Comparison of ENCODE assay signal across 9 cellular contexts in the genomic region with DNA sequence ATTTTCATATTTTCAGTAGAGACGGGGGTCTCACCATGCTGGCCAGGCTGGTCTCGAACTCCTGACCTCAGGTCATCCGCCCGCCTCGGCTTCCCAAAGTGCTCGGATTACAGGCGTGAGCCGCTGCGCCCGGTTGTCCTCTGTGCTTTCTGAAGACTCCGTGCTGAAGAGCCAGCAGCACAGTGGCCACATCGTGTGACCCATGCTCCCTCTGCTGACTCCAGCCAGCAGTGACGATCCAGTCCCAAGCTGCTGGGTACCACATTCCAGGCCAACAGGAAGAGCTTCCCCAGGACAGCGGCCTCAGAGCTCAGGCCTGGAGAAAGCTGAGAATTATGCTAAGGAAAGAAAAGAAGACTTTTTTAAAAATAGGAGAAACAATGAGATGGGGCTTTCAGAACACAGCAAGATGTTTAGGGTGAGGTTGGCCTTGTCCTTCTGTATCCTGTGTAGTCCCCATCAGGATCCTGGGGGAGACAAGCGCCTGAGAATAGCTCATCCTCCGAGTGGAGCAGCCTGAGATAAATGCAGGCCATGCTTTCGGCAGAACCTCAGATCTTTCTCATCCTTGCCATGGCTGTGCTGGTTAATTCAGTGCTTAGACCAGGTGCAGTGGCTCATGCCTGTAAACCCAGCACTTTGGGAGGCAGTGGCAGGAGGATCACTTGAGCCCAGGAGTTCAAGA.
DNase-seq lines count a peak whose midpoint lies in the region; TF ChIP-seq lines count a peak whose summit lies in the region.
"Had no signal": no experiment of that assay in that cellular context is flagged by ENCODE, and none has a peak within 500 bp of the region (broad histone marks: within the 10 kb centered on the region; RNA-seq: fewer than 3 reads in every experiment).

No MANE protein-coding gene starts in this region.

- no peaks in the 10 kb centered on the region for H4K20me1 ChIP-seq in neural progenitor cell (ENCODE audit: low read depth)

- H3K27me3 ChIP-seq in neural progenitor cell: no peaks in the 10 kb centered on the region

- H3K4me3 ChIP-seq in neural progenitor cell: no peak overlapping the region
- H3K4me3 ChIP-seq: HAP-1 had no signal

- DNase-seq in GM04504 (ENCODE audit: low read depth) (peak; percentile 11), NCI-H510A treated with DMSO at 0.1 percent for 48 hours (lab: John Stamatoyannopoulos, UW) (peak; percentile 56), ecto neural progenitor cell (ENCODE audit: low spot score) (peak; percentile 75), neural progenitor cell (ENCODE audit: low spot score) (peak; percentile 82), inferior parietal cortex (ENCODE audit: extremely low spot score) (no peak), activated gamma-delta T cell treated with Interleukin-2 at 50 U/mL for 16 hours (no peak)
- no peak for DNase-seq in activated CD4-positive, alpha-beta T cell treated with anti-CD3 and anti-CD28 coated beads, Interleukin-2, amount 50 U/mL, for 1 hour
- DNase-seq in activated CD8-positive, alpha-beta memory T cell treated with anti-CD3 and anti-CD28 coated beads, Interleukin-2, amount 50 U/mL, for 4 hours: no peak

- H3K27me3 Mint-ChIP-seq in neural progenitor cell (ENCODE audit: insufficient read depth, low read depth): no peaks in the 10 kb centered on the region

- H3K27ac Mint-ChIP-seq in neural progenitor cell: no peak overlapping the region

- no peak overlapping the region for H3K27ac ChIP-seq in neural progenitor cell

- no peak overlapping the region for H3K4me2 ChIP-seq in neural progenitor cell

- peak; percentile 66 for TF ChIP-seq CTCF in neural progenitor cell (IDR thresholded peaks at IDR 0.05)

- no peaks in the 10 kb centered on the region for H3K9me3 ChIP-seq in neural progenitor cell (ENCODE audit: low read depth)
- H3K9me3 ChIP-seq: HAP-1 had no signal

- no peaks in the 10 kb centered on the region for H3F3A ChIP-seq in neural progenitor cell (ENCODE audit: low read depth)

- no peak overlapping the region for H3K4me3 Mint-ChIP-seq in neural progenitor cell

- no peaks in the 10 kb centered on the region for H3K36me3 Mint-ChIP-seq in neural progenitor cell

- no peak overlapping the region for H3K9ac ChIP-seq in neural progenitor cell

- H3K36me3 ChIP-seq in neural progenitor cell: no peaks in the 10 kb centered on the region
- H3K36me3 ChIP-seq: HAP-1 had no signal

- no peaks in the 10 kb centered on the region for H3K79me2 ChIP-seq in neural progenitor cell (ENCODE audit: low read depth)

- H2AFZ ChIP-seq in neural progenitor cell (replicated peaks): no peak overlapping the region

- H3K4me1 Mint-ChIP-seq in neural progenitor cell: peaks cover 19% of the 10 kb centered on the region

- no peaks in the 10 kb centered on the region for H3K9me3 Mint-ChIP-seq in neural progenitor cell

- H3K4me1 ChIP-seq in neural progenitor cell: peaks cover 13% of the 10 kb centered on the region

Comparison
In these comparisons a context has a peak if more than half of its experiments do, and no peak if none do; other contexts are left out.
1. DNase-seq: peak in GM04504 (single experiment), NCI-H510A treated with DMSO at 0.1 percent for 48 hours (single experiment), ecto neural progenitor cell (single experiment) and neural progenitor cell (single experiment); none in inferior parietal cortex (single experiment), activated gamma-delta T cell treated with Interleukin-2 at 50 U/mL for 16 hours (single experiment), activated CD4-positive, alpha-beta T cell treated with anti-CD3 and anti-CD28 coated beads, Interleukin-2, amount 50 U/mL, for 1 hour (single experiment) and activated CD8-positive, alpha-beta memory T cell treated with anti-CD3 and anti-CD28 coated beads, Interleukin-2, amount 50 U/mL, for 4 hours (single experiment).